ENCODE assay signal across 8 cellular contexts in genomic region chr2:70124983-70125480, GRCh38. TPM values are rescaled to one million over a fixed set of nuclear protein-coding genes. Genes with fewer than 3 reads are reported as not detected.
DNase-seq lines count a peak whose midpoint lies in the region; ATAC-seq and TF ChIP-seq lines count a peak whose summit lies in the region.

No MANE protein-coding gene starts in this region.

- H3K27me3 ChIP-seq in heart left ventricle (no peaks in the 10 kb centered on the region), parathyroid adenoma (ENCODE audit: control insufficient read depth, insufficient read depth, low read length) (no peaks in the 10 kb centered on the region)

- H3K9me3 Mint-ChIP-seq in activated naive CD8-positive, alpha-beta T cell treated with anti-CD3 and anti-CD28 coated beads, Interleukin-2, amount 50 U/mL, for 24 hours, result no peaks in the 10 kb centered on the region

- intact Hi-C loops in heart left ventricle (cut with DNase I), result loop anchor here in 7 of 10 donors (1.0 to 5.0 kb wide), 5 partner anchors 17 to 38 kb away; partner anchors contain the start of gene PCBP1 (in 7 of the 7)

- H3K27ac ChIP-seq in heart left ventricle, result peak overlapping the region; percentile 97 to 100 (median 99)
- H3K27ac ChIP-seq in parathyroid adenoma, result peak overlapping the region; percentile 99

- H3K4me3 Mint-ChIP-seq in activated naive CD8-positive, alpha-beta T cell treated with anti-CD3 and anti-CD28 coated beads, Interleukin-2, amount 50 U/mL, for 24 hours, result peak overlapping the region; percentile 94

- no peaks in the 10 kb centered on the region for H3K79me2 ChIP-seq in parathyroid adenoma

- H3K36me3 Mint-ChIP-seq in activated naive CD8-positive, alpha-beta T cell treated with anti-CD3 and anti-CD28 coated beads, Interleukin-2, amount 50 U/mL, for 24 hours (ENCODE audit: low read depth), result peaks cover 6% of the 10 kb centered on the region

- no peaks in the 10 kb centered on the region for H3K36me3 ChIP-seq in heart left ventricle
- no peaks in the 10 kb centered on the region for H3K36me3 ChIP-seq in parathyroid adenoma (ENCODE audit: control insufficient read depth, insufficient read depth, low read length)

- DNase-seq in GM03348 (ENCODE audit: low spot score) (peak; percentile 60), SIG-M5 treated with dmso at 0.1 percent for 504 hours (lab: John Stamatoyannopoulos, UW; ENCODE audit: unreplicated experiment) (peak; percentile 63), heart left ventricle (peak; percentile 69 to 79 (median 78))
- DNase-seq in activated naive CD8-positive, alpha-beta T cell treated with anti-CD3 and anti-CD28 coated beads, Interleukin-2, amount 50 U/mL, for 24 hours, result peak; percentile 68

- ATAC-seq in HG03159 (IDR thresholded peaks at IDR 0.05; ENCODE audit: unreplicated experiment) (peak; percentile 34), heart left ventricle (peak; percentile 45 to 67 (median 65)), GM19351 (IDR thresholded peaks at IDR 0.05; ENCODE audit: unreplicated experiment) (no peak), HG03280 (IDR thresholded peaks at IDR 0.05; ENCODE audit: unreplicated experiment) (no peak)
- peak; percentile 35 for ATAC-seq in activated naive CD8-positive, alpha-beta T cell treated with anti-CD3 and anti-CD28 coated beads, Interleukin-2, amount 50 U/mL, for 24 hours

- H3K9ac ChIP-seq in parathyroid adenoma, result peak overlapping the region; percentile 47

- H3K27ac Mint-ChIP-seq in activated naive CD8-positive, alpha-beta T cell treated with anti-CD3 and anti-CD28 coated beads, Interleukin-2, amount 50 U/mL, for 24 hours, result peak overlapping the region; percentile 99

- peak in 1 of 2 donors; percentile 32 for TF ChIP-seq POLR2A in heart left ventricle (IDR thresholded peaks at IDR 0.05)

- H3K4me1 ChIP-seq in heart left ventricle (peaks cover 6 to 65% (median 26%) of the 10 kb centered on the region in 12 donors), parathyroid adenoma (peaks cover 12% of the 10 kb centered on the region)

- H2AFZ ChIP-seq in parathyroid adenoma, result peak overlapping the region; percentile 98

- 1% methylated on average over 36 of the region's 36 CpGs for WGBS in heart left ventricle, 4 donors

- H3K4me3 ChIP-seq in heart left ventricle (peak overlapping the region; percentile 21 to 76 (median 62)), parathyroid adenoma (ENCODE audit: low read depth, low read length) (peak overlapping the region; percentile 70)

- no peaks in the 10 kb centered on the region for H3K27me3 Mint-ChIP-seq in activated naive CD8-positive, alpha-beta T cell treated with anti-CD3 and anti-CD28 coated beads, Interleukin-2, amount 50 U/mL, for 24 hours

- H3K9me3 ChIP-seq in heart left ventricle, result no peaks in the 10 kb centered on the region
- no peaks in the 10 kb centered on the region for H3K9me3 ChIP-seq in parathyroid adenoma (ENCODE audit: control insufficient read depth, low read length)

- TF ChIP-seq CTCF in heart left ventricle (IDR thresholded peaks at IDR 0.05) (peak in 1 of 12 donors; percentile 5), parathyroid adenoma (IDR thresholded peaks at IDR 0.05) (no peak)

- peaks cover 87% of the 10 kb centered on the region for H3K4me1 Mint-ChIP-seq in activated naive CD8-positive, alpha-beta T cell treated with anti-CD3 and anti-CD28 coated beads, Interleukin-2, amount 50 U/mL, for 24 hours

- peak overlapping the region; percentile 82 for H3K4me2 ChIP-seq in parathyroid adenoma (ENCODE audit: low read length)

RNA-seq across cellular contexts. Expression of gene PCBP1, which starts 37.8 kb away (rescaled TPM):
- 100 to 1,000 TPM; 106 to 274 (median 199) TPM for total RNA-seq in heart left ventricle
- polyA plus RNA-seq in heart left ventricle, result 100 to 1,000 TPM; 212 to 296 TPM

Comparison
In these comparisons a context has a peak if more than half of its experiments do, and no peak if none do; other contexts are left out.
1. ATAC-seq: peak in HG03159 (single experiment), activated naive CD8-positive, alpha-beta T cell treated with anti-CD3 and anti-CD28 coated beads, Interleukin-2, amount 50 U/mL, for 24 hours (single experiment) and heart left ventricle (4 of 4); none in GM19351 (single experiment) and HG03280 (single experiment).
2. Peak in every context shown above with its lines, with median percentiles within 50 percentile points of each other: DNase-seq.